In the genomic region with DNA sequence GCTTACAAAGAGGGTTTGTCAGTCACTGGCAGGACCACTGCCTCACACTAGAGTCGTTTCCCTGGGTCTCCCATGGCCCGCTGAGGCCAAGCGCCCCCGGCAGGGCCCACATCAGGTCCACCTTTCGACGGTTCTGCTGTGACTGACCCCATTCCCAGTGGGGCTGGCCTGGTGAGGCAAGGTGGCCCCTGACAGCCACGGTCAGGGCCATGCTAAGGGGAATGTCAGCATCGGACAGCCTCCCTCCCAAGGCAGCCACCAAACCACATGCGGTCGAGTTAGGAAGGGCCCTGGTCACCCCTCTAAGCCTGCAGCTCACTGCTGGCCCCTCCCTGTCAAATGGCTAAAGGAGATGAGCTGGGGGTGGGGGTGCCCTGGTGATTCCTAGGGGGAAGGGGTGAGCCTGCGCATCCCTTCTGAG, we compare ENCODE assay signal across 16 cellular contexts. TPM values are rescaled to one million over a fixed set of nuclear protein-coding genes. Genes with fewer than 3 reads are reported as not detected.
"Had no signal": no experiment of that assay in that cellular context is flagged by ENCODE, and none has a peak within 500 bp of the region (broad histone marks: within the 10 kb centered on the region; RNA-seq: fewer than 3 reads in every experiment).

No MANE protein-coding gene starts in this region.

- H3K9me3 ChIP-seq: esophagus squamous epithelium, pancreas had no signal

- ATAC-seq: activated CD8-positive, alpha-beta T cell treated with anti-CD3 and anti-CD28 coated beads for 36 hours; activated T-cell treated with anti-CD3 and anti-CD28 coated beads, Interleukin-2, amount 50 U/mL, for 72 hours; pancreas had no signal

- H3K4me1 ChIP-seq: neural progenitor cell had no signal

- DNase-seq: activated B cell treated with CpG ODN at 0.5 μM for 24 hours; activated CD4-positive, alpha-beta T cell treated with anti-CD3 and anti-CD28 coated beads for 48 hours; activated CD8-positive, alpha-beta T cell treated with anti-CD3 and anti-CD28 coated beads for 36 hours; activated T-cell treated with anti-CD3 and anti-CD28 coated beads, Interleukin-2, amount 50 U/mL, for 72 hours; esophagus squamous epithelium; hypothalamus; kidney glomerular epithelial cell; naive B cell; stimulated activated CD4-positive, alpha-beta T cell treated with anti-CD3 and anti-CD28 coated beads, Interleukin-4, amount 100 ng/mL, for 24 hours; stimulated activated naive CD4-positive, alpha-beta T cell; substantia nigra; SW 1271 had no signal

- H3K36me3 ChIP-seq: esophagus squamous epithelium, neural progenitor cell, pancreas had no signal

- H3K4me3 ChIP-seq: esophagus squamous epithelium, neural progenitor cell, pancreas, skin epidermis had no signal

- H3K27ac ChIP-seq: esophagus squamous epithelium, neural progenitor cell, pancreas, skin epidermis had no signal

- H3K27me3 ChIP-seq: pancreas had no signal

RNA-seq across cellular contexts. Expression of gene KIF17, which starts 2.8 kb away (rescaled TPM):
- total RNA-seq: activated B cell treated with CpG ODN at 0.5 μM for 24 hours; activated CD8-positive, alpha-beta T cell treated with anti-CD3 and anti-CD28 coated beads for 36 hours; activated T-cell treated with anti-CD3 and anti-CD28 coated beads, Interleukin-2, amount 50 U/mL, for 72 hours had no signal

RNA-seq across cellular contexts. Expression of gene SH2D5, which starts 11.9 kb away (rescaled TPM):
- total RNA-seq: mononuclear cell had no signal
